ENCODE assay signal across 15 cellular contexts in the genomic region with DNA sequence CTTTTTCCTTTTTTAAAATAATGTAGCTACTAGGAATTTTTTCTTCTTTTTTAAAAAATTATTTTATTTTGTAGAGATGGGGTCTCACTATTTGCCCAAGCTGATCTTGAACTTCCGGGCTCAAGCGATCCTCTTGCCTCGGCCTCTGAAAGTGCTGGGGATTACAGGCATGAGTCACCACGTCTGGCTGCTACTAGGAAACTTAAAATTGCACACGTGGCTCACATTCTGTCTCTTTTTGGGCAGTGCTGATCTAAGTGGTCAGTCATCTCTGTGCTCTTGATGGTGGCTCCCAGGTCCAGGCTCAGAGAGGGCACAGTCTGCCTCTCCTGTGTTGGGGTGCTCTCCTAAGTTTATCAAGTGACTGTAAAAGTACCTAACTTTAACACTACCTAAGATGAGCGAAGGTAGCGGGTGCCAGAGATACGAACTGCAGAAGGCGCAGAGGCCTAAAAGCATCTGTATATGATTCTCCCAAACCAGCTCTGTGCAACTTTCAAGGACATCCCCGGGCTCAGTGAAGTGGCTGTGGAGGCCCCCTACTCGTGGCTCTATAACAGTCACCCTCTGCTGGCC. TPM values are rescaled to one million over a fixed set of nuclear protein-coding genes. Genes with fewer than 3 reads are reported as not detected.
DNase-seq lines count a peak whose midpoint lies in the region; ATAC-seq and TF ChIP-seq lines count a peak whose summit lies in the region.
"Had no signal": no experiment of that assay in that cellular context is flagged by ENCODE, and none has a peak within 500 bp of the region (broad histone marks: within the 10 kb centered on the region; RNA-seq: fewer than 3 reads in every experiment).

No MANE protein-coding gene starts in this region.

- CTCF ChIA-PET in HCT116 (lab: Charles Lee), result interaction anchor here (1.0 kb wide), 1 partner anchor 365 kb away, joined by 3 read pairs; no protein-coding TSS in a partner anchor

- no peak for TF ChIP-seq CTCF in HCT116 (IDR thresholded peaks at IDR 0.05 in 2 of 3, conservative IDR thresholded peaks at IDR 0.05 in 1 of 3; ENCODE audit: borderline replicate concordance in 1 of 3, insufficient read depth in 1 of 3, low read depth in 2 of 3, low read length in 2 of 3)
- no peak for TF ChIP-seq CTCF in fibroblast of the aortic adventitia (IDR thresholded peaks at IDR 0.05; ENCODE audit: insufficient read depth, low read length)

- DNase-seq in A172 (ENCODE audit: low spot score) (peak; percentile 87), HCT116 (ENCODE audit: low read depth, low spot score) (peak; percentile 18), SJSA1 (ENCODE audit: low read depth in 1 of 2, low spot score in 2 of 2) (peak; percentile 49 to 64), fibroblast of the aortic adventitia (ENCODE audit: low read depth) (peak; percentile 50), NCI-H345 treated with DMSO at 0.1 percent for 48 hours (lab: John Stamatoyannopoulos, UW; ENCODE audit: unreplicated experiment) (no peak), GM19240 (ENCODE audit: insufficient read length, low spot score) (no peak), NCI-H524 treated with DMSO at 0.1 percent for 48 hours (lab: John Stamatoyannopoulos, UW) (no peak), NCI-H2029 treated with DMSO at 0.1 percent for 48 hours (lab: John Stamatoyannopoulos, UW) (no peak)
- DNase-seq: activated CD4-positive, alpha-beta T cell treated with anti-CD3 and anti-CD28 coated beads, Interleukin-2, amount 50 U/mL, for 4 hours; foreskin melanocyte; NCI-H1694; NCI-H526 treated with DMSO at 0.1 percent for 48 hours; Right ventricle myocardium superior; T-helper 9 cell had no signal

- H3K27ac ChIP-seq in HCT116 (ENCODE audit: low read depth, low read length) (no peak overlapping the region), SJSA1 (peak overlapping the region; percentile 24; the same call in 1 of the 2 replicates)
- H3K27ac ChIP-seq: skin epidermis had no signal

- H3K4me3 ChIP-seq in HCT116 (replicated peaks in 1 of 2; ENCODE audit: low read depth in 1 of 2, low read length in 2 of 2) (no peak overlapping the region), SJSA1 (no peak overlapping the region), fibroblast of the aortic adventitia (ENCODE audit: low read depth, low read length) (no peak overlapping the region)
- H3K4me3 ChIP-seq: skin epidermis had no signal

- RAD21 ChIA-PET in HCT116 (lab: Charles Lee; ENCODE audit: low non-redundant PET in 1 of 2, low total read pairs in 2 of 2, uncharacterized antibody in 2 of 2, unreplicated experiment in 2 of 2), result no interaction called here

- no TSS peak for BruUV-seq in HCT116 (replicated peaks; lab: Mats Ljungman, UMichigan)

- peak; percentile 64 for ATAC-seq in HCT116

- TF ChIP-seq POLR2A in HCT116 (IDR thresholded peaks at IDR 0.05; ENCODE audit: borderline replicate concordance, extremely low read depth, insufficient read depth, insufficient read length), result no peak

- H3K27me3 ChIP-seq in HCT116 (ENCODE audit: insufficient read depth, low read length) (no peaks in the 10 kb centered on the region), SJSA1 (replicated peaks) (no peaks in the 10 kb centered on the region)

- no peaks in the 10 kb centered on the region for H3K79me2 ChIP-seq in HCT116 (ENCODE audit: insufficient read depth, low read length)

- intact Hi-C loops in HCT116 (cut with micrococcal nuclease), result no loop called here

- POLR2A ChIA-PET in HCT116 (lab: Charles Lee), result no interaction called here

- H3K4me1 ChIP-seq in HCT116 (ENCODE audit: control insufficient read depth in 1 of 2, insufficient read depth in 2 of 2, low read length in 2 of 2) (peaks cover 18 to 34% of the 10 kb centered on the region in 2 experiments), SJSA1 (replicated peaks) (peaks cover 22% of the 10 kb centered on the region)

- peak overlapping the region; percentile 41 for H2AFZ ChIP-seq in HCT116 (ENCODE audit: low read depth, low read length, poor library complexity, severe bottlenecking)

- no peak overlapping the region for H3K9ac ChIP-seq in HCT116 (ENCODE audit: low read length)

- H3K9me2 ChIP-seq in HCT116 (ENCODE audit: insufficient read depth), result no peaks in the 10 kb centered on the region

- TF ChIP-seq RAD21 in HCT116 (IDR thresholded peaks at IDR 0.05; ENCODE audit: low read depth), result no peak

- H3K9me3 ChIP-seq in HCT116 (ENCODE audit: control insufficient read depth in 1 of 2, insufficient read depth in 1 of 2, low read depth in 1 of 2, low read length in 2 of 2) (no peaks in the 10 kb centered on the region), SJSA1 (replicated peaks) (no peaks in the 10 kb centered on the region)

- H3K36me3 ChIP-seq in HCT116 (ENCODE audit: control insufficient read depth in 1 of 2, insufficient read depth in 2 of 2, low read length in 2 of 2) (no peaks in the 10 kb centered on the region), SJSA1 (no peaks in the 10 kb centered on the region)

- peak overlapping the region; percentile 23; the same call in 1 of the 2 replicates for H3K4me2 ChIP-seq in HCT116 (ENCODE audit: low read length)

- no peaks in the 10 kb centered on the region for H4K20me1 ChIP-seq in HCT116 (ENCODE audit: insufficient read depth)

TF ChIP-seq in HCT116, 20 proteins besides CTCF, POLR2A, EP300 and RAD21:
- TF ChIP-seq FOSL1 (IDR thresholded peaks at IDR 0.05; ENCODE audit: low read depth), result peak; percentile 42
- TF ChIP-seq, protein P1, sequence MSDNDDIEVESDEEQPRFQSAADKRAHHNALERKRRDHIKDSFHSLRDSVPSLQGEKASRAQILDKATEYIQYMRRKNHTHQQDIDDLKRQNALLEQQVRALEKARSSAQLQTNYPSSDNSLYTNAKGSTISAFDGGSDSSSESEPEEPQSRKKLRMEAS (IDR thresholded peaks at IDR 0.05), result peak; percentile 34; the same call in 1 of the 2 replicates
- TF ChIP-seq YY1 (IDR thresholded peaks at IDR 0.05; ENCODE audit: extremely low read depth, insufficient replicate concordance, low read depth, low read length), result no peak
TF ChIP-seq in HCT116: peak in this region for 2.

RNA-seq across cellular contexts. Expression of a gene that starts 52.9 kb away (rescaled TPM):
- total RNA-seq in A172 (2014; rRNA removed; shearing (Covaris generic)), result 234 and 245 TPM in 2 replicates
- total RNA-seq in HCT116 (2021; ENCODE audit: unreplicated experiment) (113 TPM), fibroblast of the aortic adventitia (ENCODE audit: low replicate concordance) (94.8 and 164 TPM in 2 replicates)
- 108 and 139 TPM in 2 replicates for polyA plus RNA-seq in HCT116 (2012)
- total RNA-seq in SJSA1 (2014; rRNA removed; shearing (Covaris generic)), result 168 and 188 TPM in 2 replicates

Comparison
In these comparisons a context has a peak if more than half of its experiments do, and no peak if none do; other contexts are left out.
1. DNase-seq: peak in A172 (single experiment), HCT116 (single experiment), SJSA1 (2 of 2) and fibroblast of the aortic adventitia (single experiment); none in NCI-H345 treated with DMSO at 0.1 percent for 48 hours (single experiment), GM19240 (single experiment), NCI-H524 treated with DMSO at 0.1 percent for 48 hours (single experiment) and NCI-H2029 treated with DMSO at 0.1 percent for 48 hours (single experiment).